In genomic region chr5:173622639-173623038, GRCh38 we compare ENCODE assay signal across 1 cellular context.
TF ChIP-seq lines count a peak whose summit lies in the region.

No MANE protein-coding gene starts in this region.

TF ChIP-seq in GM23338, 12 proteins besides CTCF, POLR2A, EP300 and RAD21 (continued from another document):
- TF ChIP-seq, protein P1, sequence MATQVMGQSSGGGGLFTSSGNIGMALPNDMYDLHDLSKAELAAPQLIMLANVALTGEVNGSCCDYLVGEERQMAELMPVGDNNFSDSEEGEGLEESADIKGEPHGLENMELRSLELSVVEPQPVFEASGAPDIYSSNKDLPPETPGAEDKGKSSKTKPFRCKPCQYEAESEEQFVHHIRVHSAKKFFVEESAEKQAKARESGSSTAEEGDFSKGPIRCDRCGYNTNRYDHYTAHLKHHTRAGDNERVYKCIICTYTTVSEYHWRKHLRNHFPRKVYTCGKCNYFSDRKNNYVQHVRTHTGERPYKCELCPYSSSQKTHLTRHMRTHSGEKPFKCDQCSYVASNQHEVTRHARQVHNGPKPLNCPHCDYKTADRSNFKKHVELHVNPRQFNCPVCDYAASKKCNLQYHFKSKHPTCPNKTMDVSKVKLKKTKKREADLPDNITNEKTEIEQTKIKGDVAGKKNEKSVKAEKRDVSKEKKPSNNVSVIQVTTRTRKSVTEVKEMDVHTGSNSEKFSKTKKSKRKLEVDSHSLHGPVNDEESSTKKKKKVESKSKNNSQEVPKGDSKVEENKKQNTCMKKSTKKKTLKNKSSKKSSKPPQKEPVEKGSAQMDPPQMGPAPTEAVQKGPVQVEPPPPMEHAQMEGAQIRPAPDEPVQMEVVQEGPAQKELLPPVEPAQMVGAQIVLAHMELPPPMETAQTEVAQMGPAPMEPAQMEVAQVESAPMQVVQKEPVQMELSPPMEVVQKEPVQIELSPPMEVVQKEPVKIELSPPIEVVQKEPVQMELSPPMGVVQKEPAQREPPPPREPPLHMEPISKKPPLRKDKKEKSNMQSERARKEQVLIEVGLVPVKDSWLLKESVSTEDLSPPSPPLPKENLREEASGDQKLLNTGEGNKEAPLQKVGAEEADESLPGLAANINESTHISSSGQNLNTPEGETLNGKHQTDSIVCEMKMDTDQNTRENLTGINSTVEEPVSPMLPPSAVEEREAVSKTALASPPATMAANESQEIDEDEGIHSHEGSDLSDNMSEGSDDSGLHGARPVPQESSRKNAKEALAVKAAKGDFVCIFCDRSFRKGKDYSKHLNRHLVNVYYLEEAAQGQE (IDR thresholded peaks at IDR 0.05; ENCODE audit: unreplicated experiment) = no peak
- no peak for TF ChIP-seq ZNF114 (CRISPR knock-in tag; IDR thresholded peaks at IDR 0.05)
- no peak for TF ChIP-seq JUNB (IDR thresholded peaks at IDR 0.05; ENCODE audit: unreplicated experiment)
